7 cellular contexts compared by ENCODE assay signal in the genomic region with DNA sequence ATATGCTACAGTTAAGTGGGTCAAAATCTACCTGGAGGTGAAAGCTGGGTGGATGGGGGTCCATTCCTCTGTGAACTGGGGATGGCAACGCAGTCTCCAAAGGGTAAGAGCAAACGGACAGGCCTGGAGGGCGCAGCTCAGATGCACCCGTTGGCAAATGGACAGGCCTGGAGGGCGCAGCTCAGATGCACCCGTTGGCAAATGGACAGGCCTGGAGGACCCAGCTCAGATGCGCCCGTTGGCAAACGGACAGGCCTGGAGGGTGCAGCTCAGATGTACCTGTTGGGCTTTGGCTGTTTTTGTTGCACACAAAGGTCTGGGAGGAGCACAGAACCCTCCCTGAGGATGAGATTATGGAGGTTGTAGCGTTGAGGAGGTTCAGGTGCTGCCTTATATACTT.
"Had no signal": no experiment of that assay in that cellular context is flagged by ENCODE, and none has a peak within 500 bp of the region (broad histone marks: within the 10 kb centered on the region; RNA-seq: fewer than 3 reads in every experiment).

No MANE protein-coding gene starts in this region.

- H3K4me3 ChIP-seq: GM23248, HAP-1 had no signal

- H3K27ac ChIP-seq: GM23248 had no signal

- H3K4me3 Mint-ChIP-seq: HFFc6 had no signal

- H3K27ac Mint-ChIP-seq: HFFc6 had no signal

- DNase-seq: GM23248, GOT3, H7, HFFc6, IMR-90 had no signal

- H3K9me3 Mint-ChIP-seq: HFFc6 had no signal

- ATAC-seq: HCT116 had no signal
